ENCODE assay signal across 19 cellular contexts in the genomic region with DNA sequence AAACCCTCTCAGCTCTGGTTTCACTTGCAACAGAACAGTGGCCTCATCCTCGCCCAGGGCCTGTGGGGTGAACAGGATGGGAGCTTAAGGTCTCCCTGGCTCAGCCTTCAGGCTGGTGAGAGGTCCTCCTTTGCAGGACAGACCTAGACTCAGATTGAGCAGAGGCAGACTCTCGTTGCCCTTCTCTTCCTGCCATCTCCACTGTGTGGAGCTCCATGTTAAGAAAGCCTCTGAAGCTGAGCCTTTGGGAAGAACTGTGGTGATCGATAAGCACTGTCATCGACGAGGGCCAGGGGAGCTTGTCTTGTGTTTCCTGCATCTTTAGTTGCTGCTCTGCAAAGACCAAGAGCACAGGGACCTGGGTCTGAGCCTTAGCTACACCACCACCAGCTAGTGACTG. TPM values are rescaled to one million over a fixed set of nuclear protein-coding genes. Genes with fewer than 3 reads are reported as not detected.
"Had no signal": no experiment of that assay in that cellular context is flagged by ENCODE, and none has a peak within 500 bp of the region (broad histone marks: within the 10 kb centered on the region; RNA-seq: fewer than 3 reads in every experiment).

No MANE protein-coding gene starts in this region.

- H3K4me3 ChIP-seq: esophagus muscularis mucosa, thyroid gland had no signal

- DNase-seq: activated B cell treated with CpG ODN at 0.5 μM for 24 hours; activated CD4-positive, alpha-beta T cell treated with anti-CD3 and anti-CD28 coated beads for 48 hours; activated CD8-positive, alpha-beta memory T cell treated with anti-CD3 and anti-CD28 coated beads, Interleukin-2, amount 50 U/mL, for 4 hours; activated CD8-positive, alpha-beta T cell treated with anti-CD3 and anti-CD28 coated beads for 36 hours; activated gamma-delta T cell; activated T-cell treated with anti-CD3 and anti-CD28 coated beads, Interleukin-2, amount 50 U/mL, for 48 hours; amniotic stem cell; hippocampal formation; left ventricle myocardium superior; mesenchymal stem cell; retina; stimulated activated CD4-positive, alpha-beta T cell treated with anti-CD3 and anti-CD28 coated beads, Interleukin-2, amount 100 ng/mL, for 48 hours; thyroid gland had no signal

- H3K9me3 ChIP-seq: esophagus muscularis mucosa, thyroid gland had no signal

- FAIRE-seq: colon, endometrium had no signal

- ATAC-seq: activated CD8-positive, alpha-beta T cell treated with anti-CD3 and anti-CD28 coated beads for 36 hours; left ventricle myocardium superior; natural killer cell treated with Interleukin-12 subunit alpha and Interleukin-12 subunit beta and Interleukin-15 and Interleukin-18, amount 100 ng/mL, for 72 hours; stimulated activated memory B cell treated with anti-CD40 and anti-IgM and Interleukin-4, amounts not matched to agents 10 μg/mL and 1 μg/mL and 100 μg/mL, for 72 hours had no signal

- H3K27me3 ChIP-seq: thyroid gland had no signal

- H3K27ac ChIP-seq: esophagus muscularis mucosa, thyroid gland had no signal

- H3K4me1 ChIP-seq: esophagus muscularis mucosa, thyroid gland had no signal

- H3K36me3 ChIP-seq: esophagus muscularis mucosa, thyroid gland had no signal

RNA-seq across cellular contexts. Expression of a gene that starts 37.8 kb away (rescaled TPM):
- total RNA-seq: activated B cell treated with CpG ODN at 0.5 μM for 24 hours; activated CD8-positive, alpha-beta T cell treated with anti-CD3 and anti-CD28 coated beads for 36 hours; kidney epithelial cell; natural killer cell treated with Interleukin-12 subunit alpha and Interleukin-12 subunit beta and Interleukin-15 and Interleukin-18, amount 100 ng/mL, for 72 hours had no signal
